8 cellular contexts compared by ENCODE assay signal in genomic region chr9:136728548-136729123, GRCh38. TPM values are rescaled to one million over a fixed set of nuclear protein-coding genes. Genes with fewer than 3 reads are reported as not detected.
DNase-seq lines count a peak whose midpoint lies in the region; ATAC-seq and TF ChIP-seq lines count a peak whose summit lies in the region.

No MANE protein-coding gene starts in this region.

- peaks cover 0 to 10% (median 0%) of the 10 kb centered on the region in 7 donors for H3K27me3 ChIP-seq in spleen (replicated peaks in 1 of 7)

- in situ Hi-C loops in astrocyte of the spinal cord (cut with HindIII; ENCODE audit: low sequenced_read_pairs) = no loop called here

- peaks cover 52% of the 10 kb centered on the region for H3K36me3 Mint-ChIP-seq in Calu3 (ENCODE audit: insufficient read depth, unreplicated experiment)

- 3 to 13% (median 4%) methylated on average over 28 to 53 of the region's 53 CpGs for WGBS in spleen, 5 donors

- H3K36me3 ChIP-seq in spleen = peaks cover 4 to 32% (median 26%) of the 10 kb centered on the region in 6 donors

- peak overlapping the region in 6 of 8 donors; percentile 11 to 90 (median 85) for H3K27ac ChIP-seq in spleen

- H3K9me3 Mint-ChIP-seq in Calu3 (ENCODE audit: low read depth, unreplicated experiment) = no peaks in the 10 kb centered on the region

- peaks cover 10% of the 10 kb centered on the region for H3K4me1 Mint-ChIP-seq in Calu3 (ENCODE audit: low read depth, unreplicated experiment)

- H3K4me3 Mint-ChIP-seq in Calu3 (ENCODE audit: low read depth, unreplicated experiment) = peak overlapping the region; percentile 81

- peaks cover 17 to 60% (median 49%) of the 10 kb centered on the region in 6 donors for H3K4me1 ChIP-seq in spleen

- no TSS peak for BruUV-seq in Calu3 (replicated peaks; lab: Mats Ljungman, UMichigan)

- TF ChIP-seq CTCF in Calu3 (IDR thresholded peaks at IDR 0.05; ENCODE audit: unreplicated experiment) = no peak
- no peak for TF ChIP-seq CTCF in astrocyte of the spinal cord (IDR thresholded peaks at IDR 0.05; ENCODE audit: low read depth, low read length)
- TF ChIP-seq CTCF in spleen (IDR thresholded peaks at IDR 0.05 in 8 of 11, conservative IDR thresholded peaks at IDR 0.05 in 3 of 11) = no peak

- no peaks in the 10 kb centered on the region for H3K27me3 Mint-ChIP-seq in Calu3 (ENCODE audit: unreplicated experiment)

- H3K27ac Mint-ChIP-seq in Calu3 (ENCODE audit: unreplicated experiment) = no peak overlapping the region

- peak; percentile 20 for ATAC-seq in GM21360 (IDR thresholded peaks at IDR 0.05; ENCODE audit: unreplicated experiment)

- DNase-seq in Calu3 (no peak), HuH-7.5 (ENCODE audit: low spot score) (peak; percentile 79), astrocyte of the spinal cord (ENCODE audit: low read depth, low spot score) (peak; percentile 30), iPS-NIHi7 (ENCODE audit: extremely low spot score) (peak; percentile 68), spleen (no peak), Kasumi-1 (lab: John Stamatoyannopoulos, UW) (no peak)
- no peak for DNase-seq in stimulated activated naive CD4-positive, alpha-beta T cell treated with Interleukin-2 at 50 U/mL for 16 hours (lab: John Stamatoyannopoulos, UW)

- intact Hi-C loops in Calu3 (cut with micrococcal nuclease; ENCODE audit: unreplicated experiment) (no loop called here), spleen (cut with DNase I; ENCODE audit: low total_unique reads) (no loop called here)

- CTCF ChIA-PET in Calu3 (lab: Charles Lee) = interaction anchor here (0.9 to 1.4 kb wide), 2 partner anchors 10 to 14 kb away, joined by 3 read pairs; no protein-coding TSS in a partner anchor

- peak overlapping the region; percentile 76 for H3K4me3 ChIP-seq in astrocyte of the spinal cord (ENCODE audit: low read depth, low read length)
- peak overlapping the region; percentile 77 to 97 (median 88) for H3K4me3 ChIP-seq in spleen

- no peaks in the 10 kb centered on the region for H3K9me3 ChIP-seq in spleen

- TF ChIP-seq POLR2A in spleen (IDR thresholded peaks at IDR 0.05) = no peak

RNA-seq across cellular contexts. Expression of gene LCN10, which starts 14.1 kb away (rescaled TPM):
- total RNA-seq in Calu3 (2022) (0.33 and 1.9 TPM in 2 replicates), spleen (10 to 100 TPM in 5 of 7 donors, 1 to 10 TPM in 2; 7.2 to 18.0 (median 12.8) TPM)
- 10 to 100 TPM; 22.6 to 41.3 (median 24.5) TPM for polyA plus RNA-seq in spleen

RNA-seq across cellular contexts. Expression of gene DIPK1B, which starts 16.3 kb away (rescaled TPM):
- total RNA-seq in Calu3 (2022) (4.0 TPM in 2 replicates), spleen (10 to 100 TPM in 5 of 7 donors, 1 to 10 TPM in 2; 5.2 to 26.5 (median 13.3) TPM)
- polyA plus RNA-seq in spleen = 10 to 100 TPM in 2 of 3 donors, 1 to 10 TPM in 1; 8.2 to 16.8 (median 11.3) TPM

RNA-seq across cellular contexts. Expression of gene LCN6, which starts 19.7 kb away (rescaled TPM):
- not detected in 2 replicates for total RNA-seq in Calu3 (2022)
- 1 to 10 TPM; 1.2 to 8.7 (median 3.7) TPM for total RNA-seq in spleen
- polyA plus RNA-seq in spleen = 10 to 100 TPM in 1 of 3 donors, 1 to 10 TPM in 2; 3.7 to 18.9 (median 5.0) TPM

RNA-seq across cellular contexts. Expression of gene LCN8, which starts 29.4 kb away (rescaled TPM):
- total RNA-seq in Calu3 (2022) = not detected in 2 replicates
- total RNA-seq in spleen = 1 to 10 TPM in 1 of 7 donors, under 1 TPM in 2, not detected in 4; 0.13 to 2.8 (median 0.51) TPM
- under 1 TPM; 0.22 to 0.70 (median 0.46) TPM for polyA plus RNA-seq in spleen

RNA-seq across cellular contexts. Expression of gene LCN15, which starts 35.7 kb away (rescaled TPM):
- not detected in 2 replicates for total RNA-seq in Calu3 (2022)
- total RNA-seq in spleen = under 1 TPM in 1 of 7 donors, not detected in 6; 0.35 TPM
- not detected for polyA plus RNA-seq in spleen

Comparison
In these comparisons a context has a peak if more than half of its experiments do, and no peak if none do; other contexts are left out.
1. DNase-seq: peak in HuH-7.5 (single experiment), astrocyte of the spinal cord (single experiment) and iPS-NIHi7 (single experiment); none in Calu3 (single experiment), spleen (single experiment), stimulated activated naive CD4-positive, alpha-beta T cell treated with Interleukin-2 at 50 U/mL for 16 hours (single experiment) and Kasumi-1 (0 of 2).